Comparison of ENCODE assay signal across 1 cellular context in genomic region chr10:110742801-110743200, GRCh38.
TF ChIP-seq lines count a peak whose summit lies in the region.

No MANE protein-coding gene starts in this region.

TF ChIP-seq in GM12878, 131 proteins besides CTCF, POLR2A, EP300 and RAD21:
- TF ChIP-seq JUND (IDR thresholded peaks at IDR 0.05; ENCODE audit: low read depth, low read length) (no peak), PAX5 (IDR thresholded peaks at IDR 0.05; ENCODE audit: borderline replicate concordance, low read depth, low read length) (no peak)
